Comparison of ENCODE assay signal across 1 cellular context in the genomic region with DNA sequence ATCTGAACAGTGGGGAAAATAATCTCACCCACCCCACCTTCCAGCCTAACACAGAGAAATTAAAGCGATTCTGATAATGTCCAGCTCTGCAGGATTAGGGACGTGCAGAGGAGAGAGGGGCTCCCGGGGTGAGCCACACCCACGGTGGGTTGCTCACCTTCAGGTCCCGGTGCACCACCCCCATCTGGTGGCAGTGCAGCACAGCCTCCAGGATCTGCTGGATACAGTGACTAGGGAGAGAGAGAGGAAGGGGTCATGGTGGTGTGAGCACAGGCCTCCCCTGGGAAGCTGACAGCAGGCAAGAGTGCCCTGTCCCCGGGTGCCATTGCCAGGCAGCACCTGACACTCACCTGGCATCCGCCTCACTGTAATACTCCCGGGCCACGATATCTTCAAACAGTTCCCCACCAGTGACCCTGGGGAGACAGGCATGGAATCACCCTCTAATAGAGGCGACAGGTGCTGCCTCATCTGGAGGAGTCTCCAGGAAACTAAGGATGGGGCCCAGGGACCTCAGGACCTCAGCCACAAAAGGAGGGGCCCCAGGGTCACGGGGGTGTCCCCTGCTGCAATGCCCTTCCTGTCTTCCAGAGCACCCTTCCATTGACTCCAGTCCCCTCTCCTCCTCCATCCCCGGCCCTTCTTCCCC.
TF ChIP-seq lines count a peak whose summit lies in the region.

No MANE protein-coding gene starts in this region.

TF ChIP-seq in H1, 55 proteins besides CTCF, POLR2A, EP300 and RAD21:
- TF ChIP-seq BCL11A (IDR thresholded peaks at IDR 0.05; ENCODE audit: low read depth in 2 of 2, low read length in 2 of 2): no peak
- 0 out of 2 replicates have a peak, but pooled peaks have one; percentile 15 for TF ChIP-seq YY1 (IDR thresholded peaks at IDR 0.05; ENCODE audit: low read depth, low read length)
- peak; percentile 40; the same call in 1 of the 2 replicates for TF ChIP-seq GABPA (IDR thresholded peaks at IDR 0.05; ENCODE audit: borderline replicate concordance, insufficient read depth, low read length)
- TF ChIP-seq TAF7 (optimal IDR thresholded peaks at IDR 0.05; ENCODE audit: borderline replicate concordance, low read depth, low read length): no peak
